In the genomic region with DNA sequence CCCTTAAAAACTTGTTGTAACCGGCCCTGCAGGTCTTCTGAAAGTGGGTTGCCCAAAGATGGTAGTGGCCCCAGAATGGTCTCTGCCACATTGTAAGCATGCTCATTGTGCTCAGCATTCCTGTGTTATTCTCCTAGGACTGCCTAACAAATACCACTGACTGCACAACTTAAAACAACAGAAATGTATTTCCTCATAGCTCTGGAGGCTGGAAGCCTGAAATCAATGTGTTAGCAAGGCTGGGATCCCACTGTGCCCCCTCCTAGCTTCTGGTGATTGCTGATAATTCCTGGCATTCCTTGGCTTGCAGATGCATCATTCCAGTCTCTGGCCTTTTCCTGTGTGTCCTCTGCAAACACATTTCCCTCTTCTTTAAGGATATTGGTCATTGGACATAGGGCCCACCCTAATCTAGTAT, we compare ENCODE assay signal across 1 cellular context.
TF ChIP-seq lines count a peak whose summit lies in the region.

No MANE protein-coding gene starts in this region.

TF ChIP-seq in IMR-90, 13 proteins besides CTCF, POLR2A, EP300 and RAD21:
- TF ChIP-seq MAZ (IDR thresholded peaks at IDR 0.05; ENCODE audit: borderline replicate concordance, low read depth, low read length) (no peak), RFX5 (IDR thresholded peaks at IDR 0.05; ENCODE audit: low read depth, low read length) (no peak), RCOR1 (IDR thresholded peaks at IDR 0.05; ENCODE audit: insufficient replicate concordance, low read length) (no peak), SMC3 (IDR thresholded peaks at IDR 0.05; ENCODE audit: low read depth, low read length) (no peak), MXI1 (IDR thresholded peaks at IDR 0.05; ENCODE audit: borderline replicate concordance, low read depth, low read length) (no peak), NFE2L2 (IDR thresholded peaks at IDR 0.05; ENCODE audit: low read depth, low read length) (no peak), USF2 (IDR thresholded peaks at IDR 0.05; ENCODE audit: low read depth, low read length) (no peak), BHLHE40 (IDR thresholded peaks at IDR 0.05; ENCODE audit: low read depth, low read length) (no peak), MAFK (IDR thresholded peaks at IDR 0.05; ENCODE audit: low read depth, low read length) (no peak), FOS (IDR thresholded peaks at IDR 0.05; ENCODE audit: low read depth, low read length) (no peak), CHD1 (IDR thresholded peaks at IDR 0.05; ENCODE audit: low read depth, low read length) (no peak), CEBPB (IDR thresholded peaks at IDR 0.05; ENCODE audit: low read depth, low read length) (no peak)
- TF ChIP-seq, protein P1, sequence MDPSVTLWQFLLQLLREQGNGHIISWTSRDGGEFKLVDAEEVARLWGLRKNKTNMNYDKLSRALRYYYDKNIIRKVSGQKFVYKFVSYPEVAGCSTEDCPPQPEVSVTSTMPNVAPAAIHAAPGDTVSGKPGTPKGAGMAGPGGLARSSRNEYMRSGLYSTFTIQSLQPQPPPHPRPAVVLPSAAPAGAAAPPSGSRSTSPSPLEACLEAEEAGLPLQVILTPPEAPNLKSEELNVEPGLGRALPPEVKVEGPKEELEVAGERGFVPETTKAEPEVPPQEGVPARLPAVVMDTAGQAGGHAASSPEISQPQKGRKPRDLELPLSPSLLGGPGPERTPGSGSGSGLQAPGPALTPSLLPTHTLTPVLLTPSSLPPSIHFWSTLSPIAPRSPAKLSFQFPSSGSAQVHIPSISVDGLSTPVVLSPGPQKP (IDR thresholded peaks at IDR 0.05; ENCODE audit: borderline replicate concordance, low read depth, low read length), result no peak
